1 cellular context compared by ENCODE assay signal in the genomic region with DNA sequence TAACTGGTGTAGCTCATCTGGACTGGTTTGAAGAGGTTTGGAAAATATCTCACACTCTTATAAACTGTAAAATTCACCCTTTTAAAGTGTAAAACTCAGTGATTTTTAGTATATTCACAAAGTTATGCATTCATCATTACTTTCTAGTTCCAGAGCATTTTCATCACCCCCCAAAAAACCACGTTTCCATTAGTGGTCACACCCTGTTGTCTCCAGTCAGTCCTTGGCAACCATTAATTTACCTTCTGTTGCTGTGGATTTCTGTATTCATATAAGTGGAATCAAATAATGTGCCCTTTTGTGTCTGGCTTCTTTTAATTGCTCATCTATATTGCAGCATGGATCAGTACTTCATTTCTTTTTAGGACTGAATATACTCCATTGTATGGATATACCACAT.
TF ChIP-seq lines count a peak whose summit lies in the region.

No MANE protein-coding gene starts in this region.

TF ChIP-seq in GM12878, 131 proteins besides CTCF, POLR2A, EP300 and RAD21 (continued from another document):
- TF ChIP-seq REST (IDR thresholded peaks at IDR 0.05; ENCODE audit: low read depth, low read length) (no peak), CEBPB (IDR thresholded peaks at IDR 0.05; ENCODE audit: borderline replicate concordance in 1 of 2, low read depth in 2 of 2, low read length in 2 of 2) (no peak), RB1 (IDR thresholded peaks at IDR 0.05; ENCODE audit: borderline replicate concordance) (no peak), SREBF1 (IDR thresholded peaks at IDR 0.05; ENCODE audit: low read length) (no peak), ZNF384 (IDR thresholded peaks at IDR 0.05; ENCODE audit: borderline replicate concordance, low read depth, low read length) (no peak), CREM (IDR thresholded peaks at IDR 0.05; ENCODE audit: low read depth) (no peak), CHD1 (IDR thresholded peaks at IDR 0.05; ENCODE audit: low read depth, low read length) (no peak), FOS (IDR thresholded peaks at IDR 0.05; ENCODE audit: borderline replicate concordance, extremely low read depth, insufficient read length) (no peak), SIX5 (IDR thresholded peaks at IDR 0.05; ENCODE audit: low read depth, low read length, severe bottlenecking) (no peak)
- TF ChIP-seq, protein P1, sequence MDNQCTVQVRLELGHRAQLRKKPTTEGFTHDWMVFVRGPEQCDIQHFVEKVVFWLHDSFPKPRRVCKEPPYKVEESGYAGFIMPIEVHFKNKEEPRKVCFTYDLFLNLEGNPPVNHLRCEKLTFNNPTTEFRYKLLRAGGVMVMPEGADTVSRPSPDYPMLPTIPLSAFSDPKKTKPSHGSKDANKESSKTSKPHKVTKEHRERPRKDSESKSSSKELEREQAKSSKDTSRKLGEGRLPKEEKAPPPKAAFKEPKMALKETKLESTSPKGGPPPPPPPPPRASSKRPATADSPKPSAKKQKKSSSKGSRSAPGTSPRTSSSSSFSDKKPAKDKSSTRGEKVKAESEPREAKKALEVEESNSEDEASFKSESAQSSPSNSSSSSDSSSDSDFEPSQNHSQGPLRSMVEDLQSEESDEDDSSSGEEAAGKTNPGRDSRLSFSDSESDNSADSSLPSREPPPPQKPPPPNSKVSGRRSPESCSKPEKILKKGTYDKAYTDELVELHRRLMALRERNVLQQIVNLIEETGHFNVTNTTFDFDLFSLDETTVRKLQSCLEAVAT (IDR thresholded peaks at IDR 0.05), result no peak
- TF ChIP-seq, protein P2, sequence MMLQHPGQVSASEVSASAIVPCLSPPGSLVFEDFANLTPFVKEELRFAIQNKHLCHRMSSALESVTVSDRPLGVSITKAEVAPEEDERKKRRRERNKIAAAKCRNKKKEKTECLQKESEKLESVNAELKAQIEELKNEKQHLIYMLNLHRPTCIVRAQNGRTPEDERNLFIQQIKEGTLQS (IDR thresholded peaks at IDR 0.05; ENCODE audit: borderline replicate concordance, extremely low read depth, low read depth, low read length), result no peak
TF ChIP-seq in GM12878: peak in this region for 0.
